1 cellular context compared by ENCODE assay signal in the genomic region with DNA sequence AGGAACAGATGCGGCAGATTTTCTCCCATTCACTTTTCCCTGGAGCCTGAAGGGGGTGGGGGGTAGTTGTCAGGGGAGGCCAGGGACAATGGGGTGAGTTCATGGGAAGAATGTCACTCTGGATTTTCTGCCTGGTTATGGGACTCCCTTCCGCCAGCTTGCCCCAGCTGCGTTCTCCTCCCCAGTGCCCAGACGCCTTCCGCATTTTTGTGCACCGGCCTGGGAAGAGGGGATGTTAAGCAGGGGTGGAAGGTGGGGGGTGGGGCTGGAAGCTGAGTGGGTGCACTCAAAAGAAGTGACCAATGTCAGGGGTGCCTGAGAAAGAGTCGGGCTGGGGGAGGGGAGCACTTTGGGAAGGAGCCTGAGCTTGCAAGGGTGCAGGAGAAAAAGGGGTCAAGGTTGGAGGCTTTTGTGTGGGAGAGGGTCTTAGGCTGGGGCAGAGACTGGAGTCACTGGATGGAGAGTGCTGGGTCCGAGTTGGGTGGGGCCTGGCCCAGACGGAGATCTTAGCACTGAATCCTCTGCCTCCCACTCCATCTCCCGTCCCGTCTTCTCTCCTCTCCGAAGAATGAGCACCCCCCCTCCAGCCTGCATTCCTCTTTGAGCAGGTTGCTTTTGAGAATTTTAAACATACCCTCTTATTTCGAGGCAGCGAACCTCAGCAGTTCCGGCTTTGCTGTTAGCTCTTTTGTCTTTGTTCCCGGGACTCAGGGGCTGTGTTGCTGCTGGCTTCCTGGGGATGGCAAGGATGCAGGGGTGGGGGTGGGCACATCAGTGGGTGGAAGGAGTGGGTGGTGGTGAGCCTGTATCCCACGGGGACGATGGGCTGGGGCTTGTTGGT.
TF ChIP-seq lines count a peak whose summit lies in the region.

No MANE protein-coding gene starts in this region.

TF ChIP-seq in H1, 55 proteins besides CTCF, POLR2A, EP300 and RAD21:
- no peak for TF ChIP-seq KDM5A (IDR thresholded peaks at IDR 0.05; ENCODE audit: low read length)
- no peak for TF ChIP-seq EZH2 (IDR thresholded peaks at IDR 0.05; ENCODE audit: low read depth, low read length, severe bottlenecking)
- no peak for TF ChIP-seq POLR2AphosphoS5 (IDR thresholded peaks at IDR 0.05; ENCODE audit: low read depth, low read length)
- TF ChIP-seq HDAC6 (IDR thresholded peaks at IDR 0.05; ENCODE audit: low read depth, low read length), result no peak
- TF ChIP-seq NRF1 (IDR thresholded peaks at IDR 0.05; ENCODE audit: low read depth, low read length), result no peak
- no peak for TF ChIP-seq GTF2F1 (IDR thresholded peaks at IDR 0.05; ENCODE audit: borderline replicate concordance, low read depth, low read length)
- TF ChIP-seq CHD2 (IDR thresholded peaks at IDR 0.05; ENCODE audit: low read length), result no peak
- TF ChIP-seq BRCA1 (IDR thresholded peaks at IDR 0.05; ENCODE audit: low read depth, low read length), result no peak
- TF ChIP-seq CBX5 (IDR thresholded peaks at IDR 0.05; ENCODE audit: low read depth, low read length), result no peak
- TF ChIP-seq MAFK (IDR thresholded peaks at IDR 0.05; ENCODE audit: low read depth, low read length), result no peak
- no peak for TF ChIP-seq YY1 (IDR thresholded peaks at IDR 0.05; ENCODE audit: low read depth, low read length)
- TF ChIP-seq BCL11A (IDR thresholded peaks at IDR 0.05; ENCODE audit: low read depth in 2 of 2, low read length in 2 of 2), result no peak
- TF ChIP-seq, protein P1, sequence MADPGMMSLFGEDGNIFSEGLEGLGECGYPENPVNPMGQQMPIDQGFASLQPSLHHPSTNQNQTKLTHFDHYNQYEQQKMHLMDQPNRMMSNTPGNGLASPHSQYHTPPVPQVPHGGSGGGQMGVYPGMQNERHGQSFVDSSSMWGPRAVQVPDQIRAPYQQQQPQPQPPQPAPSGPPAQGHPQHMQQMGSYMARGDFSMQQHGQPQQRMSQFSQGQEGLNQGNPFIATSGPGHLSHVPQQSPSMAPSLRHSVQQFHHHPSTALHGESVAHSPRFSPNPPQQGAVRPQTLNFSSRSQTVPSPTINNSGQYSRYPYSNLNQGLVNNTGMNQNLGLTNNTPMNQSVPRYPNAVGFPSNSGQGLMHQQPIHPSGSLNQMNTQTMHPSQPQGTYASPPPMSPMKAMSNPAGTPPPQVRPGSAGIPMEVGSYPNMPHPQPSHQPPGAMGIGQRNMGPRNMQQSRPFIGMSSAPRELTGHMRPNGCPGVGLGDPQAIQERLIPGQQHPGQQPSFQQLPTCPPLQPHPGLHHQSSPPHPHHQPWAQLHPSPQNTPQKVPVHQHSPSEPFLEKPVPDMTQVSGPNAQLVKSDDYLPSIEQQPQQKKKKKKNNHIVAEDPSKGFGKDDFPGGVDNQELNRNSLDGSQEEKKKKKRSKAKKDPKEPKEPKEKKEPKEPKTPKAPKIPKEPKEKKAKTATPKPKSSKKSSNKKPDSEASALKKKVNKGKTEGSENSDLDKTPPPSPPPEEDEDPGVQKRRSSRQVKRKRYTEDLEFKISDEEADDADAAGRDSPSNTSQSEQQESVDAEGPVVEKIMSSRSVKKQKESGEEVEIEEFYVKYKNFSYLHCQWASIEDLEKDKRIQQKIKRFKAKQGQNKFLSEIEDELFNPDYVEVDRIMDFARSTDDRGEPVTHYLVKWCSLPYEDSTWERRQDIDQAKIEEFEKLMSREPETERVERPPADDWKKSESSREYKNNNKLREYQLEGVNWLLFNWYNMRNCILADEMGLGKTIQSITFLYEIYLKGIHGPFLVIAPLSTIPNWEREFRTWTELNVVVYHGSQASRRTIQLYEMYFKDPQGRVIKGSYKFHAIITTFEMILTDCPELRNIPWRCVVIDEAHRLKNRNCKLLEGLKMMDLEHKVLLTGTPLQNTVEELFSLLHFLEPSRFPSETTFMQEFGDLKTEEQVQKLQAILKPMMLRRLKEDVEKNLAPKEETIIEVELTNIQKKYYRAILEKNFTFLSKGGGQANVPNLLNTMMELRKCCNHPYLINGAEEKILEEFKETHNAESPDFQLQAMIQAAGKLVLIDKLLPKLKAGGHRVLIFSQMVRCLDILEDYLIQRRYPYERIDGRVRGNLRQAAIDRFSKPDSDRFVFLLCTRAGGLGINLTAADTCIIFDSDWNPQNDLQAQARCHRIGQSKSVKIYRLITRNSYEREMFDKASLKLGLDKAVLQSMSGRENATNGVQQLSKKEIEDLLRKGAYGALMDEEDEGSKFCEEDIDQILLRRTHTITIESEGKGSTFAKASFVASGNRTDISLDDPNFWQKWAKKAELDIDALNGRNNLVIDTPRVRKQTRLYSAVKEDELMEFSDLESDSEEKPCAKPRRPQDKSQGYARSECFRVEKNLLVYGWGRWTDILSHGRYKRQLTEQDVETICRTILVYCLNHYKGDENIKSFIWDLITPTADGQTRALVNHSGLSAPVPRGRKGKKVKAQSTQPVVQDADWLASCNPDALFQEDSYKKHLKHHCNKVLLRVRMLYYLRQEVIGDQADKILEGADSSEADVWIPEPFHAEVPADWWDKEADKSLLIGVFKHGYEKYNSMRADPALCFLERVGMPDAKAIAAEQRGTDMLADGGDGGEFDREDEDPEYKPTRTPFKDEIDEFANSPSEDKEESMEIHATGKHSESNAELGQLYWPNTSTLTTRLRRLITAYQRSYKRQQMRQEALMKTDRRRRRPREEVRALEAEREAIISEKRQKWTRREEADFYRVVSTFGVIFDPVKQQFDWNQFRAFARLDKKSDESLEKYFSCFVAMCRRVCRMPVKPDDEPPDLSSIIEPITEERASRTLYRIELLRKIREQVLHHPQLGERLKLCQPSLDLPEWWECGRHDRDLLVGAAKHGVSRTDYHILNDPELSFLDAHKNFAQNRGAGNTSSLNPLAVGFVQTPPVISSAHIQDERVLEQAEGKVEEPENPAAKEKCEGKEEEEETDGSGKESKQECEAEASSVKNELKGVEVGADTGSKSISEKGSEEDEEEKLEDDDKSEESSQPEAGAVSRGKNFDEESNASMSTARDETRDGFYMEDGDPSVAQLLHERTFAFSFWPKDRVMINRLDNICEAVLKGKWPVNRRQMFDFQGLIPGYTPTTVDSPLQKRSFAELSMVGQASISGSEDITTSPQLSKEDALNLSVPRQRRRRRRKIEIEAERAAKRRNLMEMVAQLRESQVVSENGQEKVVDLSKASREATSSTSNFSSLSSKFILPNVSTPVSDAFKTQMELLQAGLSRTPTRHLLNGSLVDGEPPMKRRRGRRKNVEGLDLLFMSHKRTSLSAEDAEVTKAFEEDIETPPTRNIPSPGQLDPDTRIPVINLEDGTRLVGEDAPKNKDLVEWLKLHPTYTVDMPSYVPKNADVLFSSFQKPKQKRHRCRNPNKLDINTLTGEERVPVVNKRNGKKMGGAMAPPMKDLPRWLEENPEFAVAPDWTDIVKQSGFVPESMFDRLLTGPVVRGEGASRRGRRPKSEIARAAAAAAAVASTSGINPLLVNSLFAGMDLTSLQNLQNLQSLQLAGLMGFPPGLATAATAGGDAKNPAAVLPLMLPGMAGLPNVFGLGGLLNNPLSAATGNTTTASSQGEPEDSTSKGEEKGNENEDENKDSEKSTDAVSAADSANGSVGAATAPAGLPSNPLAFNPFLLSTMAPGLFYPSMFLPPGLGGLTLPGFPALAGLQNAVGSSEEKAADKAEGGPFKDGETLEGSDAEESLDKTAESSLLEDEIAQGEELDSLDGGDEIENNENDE (IDR thresholded peaks at IDR 0.05; ENCODE audit: insufficient replicate concordance, low read length), result no peak
- TF ChIP-seq ZNF274 (IDR thresholded peaks at IDR 0.05; ENCODE audit: borderline replicate concordance, extremely low read depth, low read length), result no peak
- no peak for TF ChIP-seq CBX8 (IDR thresholded peaks at IDR 0.05; ENCODE audit: borderline replicate concordance, low read depth, low read length)
- TF ChIP-seq, protein P2, sequence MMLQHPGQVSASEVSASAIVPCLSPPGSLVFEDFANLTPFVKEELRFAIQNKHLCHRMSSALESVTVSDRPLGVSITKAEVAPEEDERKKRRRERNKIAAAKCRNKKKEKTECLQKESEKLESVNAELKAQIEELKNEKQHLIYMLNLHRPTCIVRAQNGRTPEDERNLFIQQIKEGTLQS (IDR thresholded peaks at IDR 0.05; ENCODE audit: insufficient read depth, low read depth, low read length), result no peak
- TF ChIP-seq SIX5 (IDR thresholded peaks at IDR 0.05; ENCODE audit: low read depth, low read length), result no peak
- TF ChIP-seq RBBP5 (IDR thresholded peaks at IDR 0.05; ENCODE audit: borderline replicate concordance, low read depth, low read length), result peak; percentile 11; the same call in 1 of the 2 replicates
- TF ChIP-seq SRF (IDR thresholded peaks at IDR 0.05; ENCODE audit: low read depth, low read length), result no peak
- 0 out of 2 replicates have a peak, but pooled peaks have one; percentile 14 for TF ChIP-seq TBP (IDR thresholded peaks at IDR 0.05; ENCODE audit: low read depth, low read length)
- 0 out of 2 replicates have a peak, but pooled peaks have one; percentile 36 for TF ChIP-seq TEAD4 (IDR thresholded peaks at IDR 0.05; ENCODE audit: low read depth, low read length)
- TF ChIP-seq CTBP2 (IDR thresholded peaks at IDR 0.05; ENCODE audit: borderline replicate concordance, insufficient read depth, insufficient read length, low read length), result peak; percentile 52
- TF ChIP-seq KDM1A (IDR thresholded peaks at IDR 0.05; ENCODE audit: borderline replicate concordance, low read length), result 0 out of 2 replicates have a peak, but pooled peaks have one; percentile 10
- TF ChIP-seq CREB1 (IDR thresholded peaks at IDR 0.05), result no peak
- no peak; a peak in 1 of 4 replicates for TF ChIP-seq HDAC2 (IDR thresholded peaks at IDR 0.05; ENCODE audit: borderline replicate concordance in 1 of 2, low read depth in 2 of 2, low read length in 2 of 2)
- TF ChIP-seq, protein P3, sequence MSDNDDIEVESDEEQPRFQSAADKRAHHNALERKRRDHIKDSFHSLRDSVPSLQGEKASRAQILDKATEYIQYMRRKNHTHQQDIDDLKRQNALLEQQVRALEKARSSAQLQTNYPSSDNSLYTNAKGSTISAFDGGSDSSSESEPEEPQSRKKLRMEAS (IDR thresholded peaks at IDR 0.05), result 0 out of 2 replicates have a peak, but pooled peaks have one; percentile 7
- TF ChIP-seq KDM4A (IDR thresholded peaks at IDR 0.05; ENCODE audit: low read depth, low read length, severe bottlenecking), result no peak
- peak; percentile 64 for TF ChIP-seq SAP30 (IDR thresholded peaks at IDR 0.05; ENCODE audit: insufficient read depth, insufficient replicate concordance, low read length)
- TF ChIP-seq SUZ12 (IDR thresholded peaks at IDR 0.05; ENCODE audit: low read length), result no peak
- no peak for TF ChIP-seq RNF2 (IDR thresholded peaks at IDR 0.05; ENCODE audit: borderline replicate concordance, low read depth, low read length, missing control alignments, poor library complexity, severe bottlenecking)
- TF ChIP-seq ASH2L (IDR thresholded peaks at IDR 0.05; ENCODE audit: low read length), result peak; percentile 73
- TF ChIP-seq, protein P4, sequence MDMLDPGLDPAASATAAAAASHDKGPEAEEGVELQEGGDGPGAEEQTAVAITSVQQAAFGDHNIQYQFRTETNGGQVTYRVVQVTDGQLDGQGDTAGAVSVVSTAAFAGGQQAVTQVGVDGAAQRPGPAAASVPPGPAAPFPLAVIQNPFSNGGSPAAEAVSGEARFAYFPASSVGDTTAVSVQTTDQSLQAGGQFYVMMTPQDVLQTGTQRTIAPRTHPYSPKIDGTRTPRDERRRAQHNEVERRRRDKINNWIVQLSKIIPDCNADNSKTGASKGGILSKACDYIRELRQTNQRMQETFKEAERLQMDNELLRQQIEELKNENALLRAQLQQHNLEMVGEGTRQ (IDR thresholded peaks at IDR 0.05; ENCODE audit: low read length), result no peak
- TF ChIP-seq CEBPB (IDR thresholded peaks at IDR 0.05; ENCODE audit: low read depth, low read length), result no peak
- no peak for TF ChIP-seq RFX5 (IDR thresholded peaks at IDR 0.05; ENCODE audit: borderline replicate concordance, low read depth, low read length)
- no peak for TF ChIP-seq JUND (IDR thresholded peaks at IDR 0.05; ENCODE audit: low read length)
- TF ChIP-seq POU5F1 (IDR thresholded peaks at IDR 0.05; ENCODE audit: low read depth, low read length), result no peak
- TF ChIP-seq TAF7 (optimal IDR thresholded peaks at IDR 0.05; ENCODE audit: borderline replicate concordance, low read depth, low read length), result no peak
- no peak for TF ChIP-seq FOSL1 (IDR thresholded peaks at IDR 0.05; ENCODE audit: insufficient read depth, low read depth, low read length)
- TF ChIP-seq BACH1 (IDR thresholded peaks at IDR 0.05; ENCODE audit: low read length), result no peak
- no peak for TF ChIP-seq SP4 (IDR thresholded peaks at IDR 0.05; ENCODE audit: low read length)
- TF ChIP-seq EGR1 (IDR thresholded peaks at IDR 0.05; ENCODE audit: borderline replicate concordance, low read depth, low read length), result no peak
- TF ChIP-seq, protein P5, sequence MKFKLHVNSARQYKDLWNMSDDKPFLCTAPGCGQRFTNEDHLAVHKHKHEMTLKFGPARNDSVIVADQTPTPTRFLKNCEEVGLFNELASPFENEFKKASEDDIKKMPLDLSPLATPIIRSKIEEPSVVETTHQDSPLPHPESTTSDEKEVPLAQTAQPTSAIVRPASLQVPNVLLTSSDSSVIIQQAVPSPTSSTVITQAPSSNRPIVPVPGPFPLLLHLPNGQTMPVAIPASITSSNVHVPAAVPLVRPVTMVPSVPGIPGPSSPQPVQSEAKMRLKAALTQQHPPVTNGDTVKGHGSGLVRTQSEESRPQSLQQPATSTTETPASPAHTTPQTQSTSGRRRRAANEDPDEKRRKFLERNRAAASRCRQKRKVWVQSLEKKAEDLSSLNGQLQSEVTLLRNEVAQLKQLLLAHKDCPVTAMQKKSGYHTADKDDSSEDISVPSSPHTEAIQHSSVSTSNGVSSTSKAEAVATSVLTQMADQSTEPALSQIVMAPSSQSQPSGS (IDR thresholded peaks at IDR 0.05; ENCODE audit: low read length), result no peak
- TF ChIP-seq, protein P6, sequence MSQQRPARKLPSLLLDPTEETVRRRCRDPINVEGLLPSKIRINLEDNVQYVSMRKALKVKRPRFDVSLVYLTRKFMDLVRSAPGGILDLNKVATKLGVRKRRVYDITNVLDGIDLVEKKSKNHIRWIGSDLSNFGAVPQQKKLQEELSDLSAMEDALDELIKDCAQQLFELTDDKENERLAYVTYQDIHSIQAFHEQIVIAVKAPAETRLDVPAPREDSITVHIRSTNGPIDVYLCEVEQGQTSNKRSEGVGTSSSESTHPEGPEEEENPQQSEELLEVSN (IDR thresholded peaks at IDR 0.05), result no peak
- no peak for TF ChIP-seq GABPA (IDR thresholded peaks at IDR 0.05; ENCODE audit: borderline replicate concordance, insufficient read depth, low read length)
- TF ChIP-seq SIN3A (conservative IDR thresholded peaks at IDR 0.05 in 1 of 2, IDR thresholded peaks at IDR 0.05 in 1 of 2; ENCODE audit: low read depth in 1 of 2, low read length in 2 of 2), result peak; percentile 13 to 64; a peak in 2 of 4 replicates
- TF ChIP-seq SP1 (IDR thresholded peaks at IDR 0.05; ENCODE audit: low read depth, low read length), result no peak
- no peak for TF ChIP-seq TCF12 (IDR thresholded peaks at IDR 0.05; ENCODE audit: low read depth, low read length)
- no peak for TF ChIP-seq NANOG (IDR thresholded peaks at IDR 0.05; ENCODE audit: insufficient read depth, low read depth, low read length, poor library complexity, severe bottlenecking)
- 0 out of 2 replicates have a peak, but pooled peaks have one; percentile 22 for TF ChIP-seq TAF1 (IDR thresholded peaks at IDR 0.05; ENCODE audit: low read depth, low read length)
- no peak for TF ChIP-seq PHF8 (conservative IDR thresholded peaks at IDR 0.05; ENCODE audit: low read depth, low read length)
- TF ChIP-seq CHD1 (IDR thresholded peaks at IDR 0.05; ENCODE audit: low read depth, low read length), result no peak
- no peak for TF ChIP-seq RXRA (IDR thresholded peaks at IDR 0.05; ENCODE audit: insufficient read depth, low read depth, low read length)
- TF ChIP-seq SP2 (IDR thresholded peaks at IDR 0.05; ENCODE audit: low read length), result no peak
- no peak for TF ChIP-seq JUN (IDR thresholded peaks at IDR 0.05; ENCODE audit: low read depth, low read length)
TF ChIP-seq in H1: peak in this region for 10.
